13 cellular contexts compared by ENCODE assay signal in genomic region chr13:95479706-95480105, GRCh38.
DNase-seq lines count a peak whose midpoint lies in the region; ATAC-seq and TF ChIP-seq lines count a peak whose summit lies in the region.
"Had no signal": no experiment of that assay in that cellular context is flagged by ENCODE, and none has a peak within 500 bp of the region (broad histone marks: within the 10 kb centered on the region; RNA-seq: fewer than 3 reads in every experiment).

No MANE protein-coding gene starts in this region.

- H3K27ac ChIP-seq in CD8-positive, alpha-beta memory T cell (ENCODE audit: low read depth, low read length): no peak overlapping the region
- H3K27ac ChIP-seq: upper lobe of right lung had no signal

- H3K36me3 Mint-ChIP-seq in CD8-positive, alpha-beta memory T cell: no peaks in the 10 kb centered on the region
- no peaks in the 10 kb centered on the region for H3K36me3 Mint-ChIP-seq in activated CD8-positive, alpha-beta memory T cell treated with anti-CD3 and anti-CD28 coated beads, Interleukin-2, amount 10 ng/mL, durations not matched to agents 7 days and 5 days
- H3K36me3 Mint-ChIP-seq in activated CD8-positive, alpha-beta T cell treated with anti-CD3 and anti-CD28 coated beads for 36 hours (ENCODE audit: low read depth): no peaks in the 10 kb centered on the region
- H3K36me3 Mint-ChIP-seq: activated naive CD8-positive, alpha-beta T cell had no signal

- no peak overlapping the region for H3K4me3 ChIP-seq in CD8-positive, alpha-beta memory T cell (ENCODE audit: low read length)

- H3K4me3 Mint-ChIP-seq in CD8-positive, alpha-beta memory T cell: no peak overlapping the region
- no peak overlapping the region for H3K4me3 Mint-ChIP-seq in activated CD8-positive, alpha-beta memory T cell treated with anti-CD3 and anti-CD28 coated beads, Interleukin-2, amount 10 ng/mL, durations not matched to agents 7 days and 5 days
- no peak overlapping the region for H3K4me3 Mint-ChIP-seq in activated CD8-positive, alpha-beta T cell treated with anti-CD3 and anti-CD28 coated beads for 36 hours

- peak overlapping the region in 1 of 8 donors; percentile 52 for H3K27ac Mint-ChIP-seq in CD8-positive, alpha-beta memory T cell
- H3K27ac Mint-ChIP-seq in activated CD8-positive, alpha-beta memory T cell treated with anti-CD3 and anti-CD28 coated beads, Interleukin-2, amount 10 ng/mL, durations not matched to agents 7 days and 5 days: no peak overlapping the region
- H3K27ac Mint-ChIP-seq in activated CD8-positive, alpha-beta T cell treated with anti-CD3 and anti-CD28 coated beads for 36 hours: no peak overlapping the region
- H3K27ac Mint-ChIP-seq: activated naive CD8-positive, alpha-beta T cell had no signal

- H3K4me1 ChIP-seq in CD8-positive, alpha-beta memory T cell (ENCODE audit: insufficient read depth, low read length): no peaks in the 10 kb centered on the region
- H3K4me1 ChIP-seq: upper lobe of right lung had no signal

- no peaks in the 10 kb centered on the region for H3K9me3 ChIP-seq in CD8-positive, alpha-beta memory T cell (ENCODE audit: low read length)
- H3K9me3 ChIP-seq: upper lobe of right lung had no signal

- intact Hi-C loops in activated CD8-positive, alpha-beta T cell treated with anti-CD3 and anti-CD28 coated beads for 36 hours (cut with micrococcal nuclease): loop anchor here (2.0 kb wide), 1 partner anchor 291 kb away; no protein-coding TSS in a partner anchor

- CTCF ChIA-PET in CD8-positive, alpha-beta memory T cell (lab: Charles Lee): interaction anchor here (1.1 to 1.7 kb wide), 3 partner anchors 9 to 183 kb away, joined by 3 to 5 read pairs (median 4); no protein-coding TSS in a partner anchor
- CTCF ChIA-PET in activated CD8-positive, alpha-beta memory T cell treated with anti-CD3 and anti-CD28 coated beads, Interleukin-2, amount 10 ng/mL, durations not matched to agents 7 days and 5 days (lab: Charles Lee): interaction anchor here (1.0 to 2.1 kb wide), 9 partner anchors 14 to 291 kb away, joined by 3 to 9 read pairs (median 4); no protein-coding TSS in a partner anchor
- CTCF ChIA-PET in activated CD8-positive, alpha-beta T cell treated with anti-CD3 and anti-CD28 coated beads for 36 hours (lab: Charles Lee): interaction anchor here (0.8 to 3.4 kb wide), 6 partner anchors 10 to 291 kb away, joined by 4 to 25 read pairs (median 6); no protein-coding TSS in a partner anchor

- no peaks in the 10 kb centered on the region for H3K27me3 ChIP-seq in CD8-positive, alpha-beta memory T cell (ENCODE audit: insufficient read depth, low read length, poor library complexity, severe bottlenecking)
- H3K27me3 ChIP-seq: upper lobe of right lung had no signal

- ATAC-seq in GM19395 (IDR thresholded peaks at IDR 0.05; ENCODE audit: unreplicated experiment) (peak; percentile 14), HG02885 (IDR thresholded peaks at IDR 0.05; ENCODE audit: poor library complexity, unreplicated experiment) (peak; percentile 16)
- ATAC-seq in activated CD8-positive, alpha-beta memory T cell treated with anti-CD3 and anti-CD28 coated beads, Interleukin-2, amount 10 ng/mL, durations not matched to agents 7 days and 5 days: no peak
- no peak for ATAC-seq in activated CD8-positive, alpha-beta T cell treated with anti-CD3 and anti-CD28 coated beads for 36 hours

- DNase-seq in CD1c-positive myeloid dendritic cell (ENCODE audit: extremely low spot score) (peak; percentile 71), Kasumi-1 (lab: John Stamatoyannopoulos, UW) (peak; percentile 30 to 60), hippocampal formation (lab: John Stamatoyannopoulos, UW) (no peak)
- DNase-seq in CD8-positive, alpha-beta memory T cell: no peak
- no peak for DNase-seq in activated CD8-positive, alpha-beta memory T cell treated with anti-CD3 and anti-CD28 coated beads, Interleukin-2, amount 10 ng/mL, durations not matched to agents 7 days and 5 days
- no peak for DNase-seq in activated CD8-positive, alpha-beta T cell treated with anti-CD3 and anti-CD28 coated beads for 36 hours
- DNase-seq: IMR-90, islet precursor cell, NCI-H1930, upper lobe of right lung had no signal

- TF ChIP-seq CTCF in activated CD8-positive, alpha-beta T cell treated with anti-CD3 and anti-CD28 coated beads for 36 hours (IDR thresholded peaks at IDR 0.05): no peak

- H3K9me3 Mint-ChIP-seq in CD8-positive, alpha-beta memory T cell: no peaks in the 10 kb centered on the region
- no peaks in the 10 kb centered on the region for H3K9me3 Mint-ChIP-seq in activated CD8-positive, alpha-beta memory T cell treated with anti-CD3 and anti-CD28 coated beads, Interleukin-2, amount 10 ng/mL, durations not matched to agents 7 days and 5 days (ENCODE audit: low read depth)
- H3K9me3 Mint-ChIP-seq in activated CD8-positive, alpha-beta T cell treated with anti-CD3 and anti-CD28 coated beads for 36 hours: no peaks in the 10 kb centered on the region

- POLR2A ChIA-PET in CD8-positive, alpha-beta memory T cell (lab: Charles Lee): no interaction called here
- POLR2A ChIA-PET in activated CD8-positive, alpha-beta T cell treated with anti-CD3 and anti-CD28 coated beads for 36 hours (lab: Charles Lee): no interaction called here

- H3K4me1 Mint-ChIP-seq in CD8-positive, alpha-beta memory T cell: peaks cover 5 to 8% (median 6%) of the 10 kb centered on the region in 3 donors
- H3K4me1 Mint-ChIP-seq in activated CD8-positive, alpha-beta memory T cell treated with anti-CD3 and anti-CD28 coated beads, Interleukin-2, amount 10 ng/mL, durations not matched to agents 7 days and 5 days: peaks cover 27% of the 10 kb centered on the region
- peaks cover 11% of the 10 kb centered on the region for H3K4me1 Mint-ChIP-seq in activated CD8-positive, alpha-beta T cell treated with anti-CD3 and anti-CD28 coated beads for 36 hours (ENCODE audit: low read depth)

- H3K27me3 Mint-ChIP-seq in CD8-positive, alpha-beta memory T cell: peaks cover 0 to 3% of the 10 kb centered on the region in 2 donors
- peaks cover 7% of the 10 kb centered on the region for H3K27me3 Mint-ChIP-seq in activated CD8-positive, alpha-beta memory T cell treated with anti-CD3 and anti-CD28 coated beads, Interleukin-2, amount 10 ng/mL, durations not matched to agents 7 days and 5 days
- no peaks in the 10 kb centered on the region for H3K27me3 Mint-ChIP-seq in activated CD8-positive, alpha-beta T cell treated with anti-CD3 and anti-CD28 coated beads for 36 hours
- H3K27me3 Mint-ChIP-seq: activated naive CD8-positive, alpha-beta T cell had no signal

- no peaks in the 10 kb centered on the region for H3K36me3 ChIP-seq in CD8-positive, alpha-beta memory T cell (ENCODE audit: insufficient read depth, low read length)
- H3K36me3 ChIP-seq: upper lobe of right lung had no signal

Comparison
In these comparisons a context has a peak if more than half of its experiments do, and no peak if none do; other contexts are left out.
1. DNase-seq: peak in CD1c-positive myeloid dendritic cell (single experiment) and Kasumi-1 (2 of 2); none in CD8-positive, alpha-beta memory T cell (0 of 5), activated CD8-positive, alpha-beta memory T cell treated with anti-CD3 and anti-CD28 coated beads, Interleukin-2, amount 10 ng/mL, durations not matched to agents 7 days and 5 days (single experiment), hippocampal formation (0 of 2) and activated CD8-positive, alpha-beta T cell treated with anti-CD3 and anti-CD28 coated beads for 36 hours (single experiment).
2. ATAC-seq: peak in GM19395 (single experiment) and HG02885 (single experiment); none in activated CD8-positive, alpha-beta memory T cell treated with anti-CD3 and anti-CD28 coated beads, Interleukin-2, amount 10 ng/mL, durations not matched to agents 7 days and 5 days (single experiment) and activated CD8-positive, alpha-beta T cell treated with anti-CD3 and anti-CD28 coated beads for 36 hours (single experiment).